In genomic region chr7:94179466-94179865, GRCh38 we compare ENCODE assay signal across 23 cellular contexts.
"Had no signal": no experiment of that assay in that cellular context is flagged by ENCODE, and none has a peak within 500 bp of the region (broad histone marks: within the 10 kb centered on the region; RNA-seq: fewer than 3 reads in every experiment).

No MANE protein-coding gene starts in this region.

- H3K4me3 ChIP-seq: gastroesophageal sphincter, left ventricle myocardium inferior, lower lobe of right lung, mucosa of descending colon, right atrium auricular region, sigmoid colon, skin epidermis, stomach, thoracic aorta, transverse colon had no signal

- H3K27ac ChIP-seq: gastroesophageal sphincter, left ventricle myocardium inferior, lower lobe of right lung, neutrophil, right atrium auricular region, sigmoid colon, skin epidermis, stomach, thoracic aorta, transverse colon had no signal

- H3K4me1 ChIP-seq: lower lobe of right lung had no signal

- H3K9me3 ChIP-seq: gastroesophageal sphincter, left ventricle myocardium inferior, lower lobe of right lung, mucosa of descending colon, neutrophil, right atrium auricular region, sigmoid colon, stomach, thoracic aorta, transverse colon had no signal

- H3K27me3 ChIP-seq: gastroesophageal sphincter, neutrophil, right atrium auricular region, sigmoid colon, stomach, transverse colon had no signal

- FAIRE-seq: colon, kidney had no signal

- DNase-seq: cerebellar nuclear complex; effector memory CD8-positive, alpha-beta T cell; foreskin fibroblast; kidney; left cardiac atrium; left ventricle myocardium inferior; lower lobe of right lung; mucosa of descending colon; naive thymus-derived CD8-positive, alpha-beta T cell; posterior cingulate gyrus; sigmoid colon; stimulated activated CD4-positive, alpha-beta T cell treated with anti-CD3 and anti-CD28 coated beads, Interleukin-2, amount 100 ng/mL, for 24 hours; stimulated activated CD4-positive, alpha-beta T cell treated with anti-CD3 and anti-CD28 coated beads, Interleukin-4, amount 100 ng/mL, for 4 hours; stimulated activated naive CD4-positive, alpha-beta T cell; stomach; substantia nigra; transverse colon had no signal

- H3K36me3 ChIP-seq: gastroesophageal sphincter, left ventricle myocardium inferior, lower lobe of right lung, neutrophil, right atrium auricular region, sigmoid colon, stomach, thoracic aorta, transverse colon had no signal
